In genomic region chr15:90660996-90661325, GRCh38 we compare ENCODE assay signal across 8 cellular contexts. TPM values are rescaled to one million over a fixed set of nuclear protein-coding genes. Genes with fewer than 3 reads are reported as not detected.
DNase-seq lines count a peak whose midpoint lies in the region; ATAC-seq and TF ChIP-seq lines count a peak whose summit lies in the region.
"Not testable (repeated sequence)": the region's sequence is repeated elsewhere in the genome, so short reads cannot be mapped to it uniquely, and the experiment has no call there.

No MANE protein-coding gene starts in this region.

- WGBS in esophagus muscularis mucosa, result 53% methylated on average over 4 of the region's 4 CpGs

- not testable (repeated sequence) for H3K36me3 ChIP-seq in ACC112 (ENCODE audit: insufficient read depth, low read length); esophagus muscularis mucosa; mucosa of rectum (ENCODE audit: control insufficient read depth in 2 of 2, insufficient read depth in 2 of 2, low read length in 2 of 2)

- H3K27ac ChIP-seq in ACC112 (ENCODE audit: low read depth, low read length) (peak overlapping the region; percentile 55; the same call in 1 of the 2 replicates), esophagus muscularis mucosa (replicated peaks in 1 of 4) (peak overlapping the region; percentile 54 to 79 (median 70)), mucosa of rectum (ENCODE audit: low read depth in 2 of 2, low read length in 2 of 2) (peak overlapping the region; percentile 38 to 42)

- peaks cover 66% of the 10 kb centered on the region for H3K4me1 Mint-ChIP-seq in T-helper 17 cell
- peaks cover 77% of the 10 kb centered on the region for H3K4me1 Mint-ChIP-seq in activated naive CD8-positive, alpha-beta T cell treated with anti-CD3 and anti-CD28 coated beads, Interleukin-2, amount 50 U/mL, for 24 hours
- H3K4me1 Mint-ChIP-seq in stimulated activated effector memory CD8-positive, alpha-beta T cell treated with anti-CD3 and anti-CD28 coated beads, Interleukin-12 subunit alpha, Interleukin-12 subunit beta, amount 100 ng/mL, for 72 hours, result peaks cover 69% of the 10 kb centered on the region

- not testable (repeated sequence) for H3K9me3 Mint-ChIP-seq in activated naive CD8-positive, alpha-beta T cell treated with anti-CD3 and anti-CD28 coated beads, Interleukin-2, amount 50 U/mL, for 24 hours; stimulated activated effector memory CD8-positive, alpha-beta T cell treated with anti-CD3 and anti-CD28 coated beads, Interleukin-12 subunit alpha, Interleukin-12 subunit beta, amount 100 ng/mL, for 72 hours

- not testable (repeated sequence) for H3K79me2 ChIP-seq in ACC112 (ENCODE audit: control insufficient read depth, insufficient read depth, low read length, unreplicated experiment)

- H3K27ac Mint-ChIP-seq in T-helper 17 cell, result peak overlapping the region; percentile 90
- peak overlapping the region; percentile 81 for H3K27ac Mint-ChIP-seq in activated naive CD8-positive, alpha-beta T cell treated with anti-CD3 and anti-CD28 coated beads, Interleukin-2, amount 50 U/mL, for 24 hours
- peak overlapping the region; percentile 72 for H3K27ac Mint-ChIP-seq in stimulated activated effector memory CD8-positive, alpha-beta T cell treated with anti-CD3 and anti-CD28 coated beads, Interleukin-12 subunit alpha, Interleukin-12 subunit beta, amount 100 ng/mL, for 72 hours

- H3K27me3 ChIP-seq in ACC112 (ENCODE audit: insufficient read depth, low read length); esophagus muscularis mucosa; mucosa of rectum (ENCODE audit: control insufficient read depth in 2 of 2, insufficient read depth in 2 of 2, low read length in 2 of 2): not testable (repeated sequence)

- H2AFZ ChIP-seq in ACC112 (ENCODE audit: low read length, unreplicated experiment), result peak overlapping the region; percentile 6

- peak overlapping the region; percentile 88 for H3K4me3 Mint-ChIP-seq in T-helper 17 cell
- peak overlapping the region; percentile 71 for H3K4me3 Mint-ChIP-seq in activated naive CD8-positive, alpha-beta T cell treated with anti-CD3 and anti-CD28 coated beads, Interleukin-2, amount 50 U/mL, for 24 hours
- H3K4me3 Mint-ChIP-seq in stimulated activated effector memory CD8-positive, alpha-beta T cell treated with anti-CD3 and anti-CD28 coated beads, Interleukin-12 subunit alpha, Interleukin-12 subunit beta, amount 100 ng/mL, for 72 hours, result peak overlapping the region; percentile 73

- not testable (repeated sequence) for TF ChIP-seq POLR2A in esophagus muscularis mucosa (IDR thresholded peaks at IDR 0.05; ENCODE audit: low read depth)

- peaks cover 20% of the 10 kb centered on the region for H3K4me1 ChIP-seq in ACC112 (ENCODE audit: control insufficient read depth, insufficient read depth, low read length, unreplicated experiment)
- peaks cover 13 to 32% (median 25%) of the 10 kb centered on the region in 4 donors for H3K4me1 ChIP-seq in esophagus muscularis mucosa
- H3K4me1 ChIP-seq in mucosa of rectum (ENCODE audit: control insufficient read depth in 2 of 2, insufficient read depth in 2 of 2, low read length in 2 of 2), result peaks cover 12 to 15% of the 10 kb centered on the region in 2 donors

- TF ChIP-seq EP300 in esophagus muscularis mucosa (IDR thresholded peaks at IDR 0.05), result not testable (repeated sequence)

- H3K9ac ChIP-seq in mucosa of rectum (ENCODE audit: low read depth in 1 of 2, low read length in 2 of 2), result not testable (repeated sequence)

- ATAC-seq in GM19397 (IDR thresholded peaks at IDR 0.05; ENCODE audit: unreplicated experiment), result peak; percentile 1
- ATAC-seq in T-helper 17 cell; activated naive CD8-positive, alpha-beta T cell treated with anti-CD3 and anti-CD28 coated beads, Interleukin-2, amount 50 U/mL, for 24 hours: not testable (repeated sequence)
- ATAC-seq in stimulated activated effector memory CD8-positive, alpha-beta T cell treated with anti-CD3 and anti-CD28 coated beads, Interleukin-12 subunit alpha, Interleukin-12 subunit beta, amount 100 ng/mL, for 72 hours, result peak; percentile 2

- intact Hi-C loops in esophagus muscularis mucosa (cut with DNase I), result not testable (repeated sequence)

- H3K27me3 Mint-ChIP-seq in T-helper 17 cell, result peaks cover 29% of the 10 kb centered on the region
- peaks cover 35% of the 10 kb centered on the region for H3K27me3 Mint-ChIP-seq in activated naive CD8-positive, alpha-beta T cell treated with anti-CD3 and anti-CD28 coated beads, Interleukin-2, amount 50 U/mL, for 24 hours

- not testable (repeated sequence) for TF ChIP-seq CTCF in esophagus muscularis mucosa (IDR thresholded peaks at IDR 0.05)

- H3K4me3 ChIP-seq in ACC112 (ENCODE audit: low read depth, low read length) (peak overlapping the region; percentile 49; the same call in 1 of the 2 replicates), esophagus muscularis mucosa (peak overlapping the region in 2 of 4 donors; percentile 22 to 34), mucosa of rectum (ENCODE audit: low read length in 2 of 2) (peak overlapping the region in 1 of 2 donors; percentile 17)

- H3K9me3 ChIP-seq in T-helper 17 cell (ENCODE audit: control insufficient read depth, low read length, poor library complexity, severe bottlenecking); esophagus muscularis mucosa; mucosa of rectum (ENCODE audit: control insufficient read depth in 2 of 2, low read length in 2 of 2): not testable (repeated sequence)

- not testable (repeated sequence) for H3K36me3 Mint-ChIP-seq in T-helper 17 cell (ENCODE audit: low read depth); activated naive CD8-positive, alpha-beta T cell treated with anti-CD3 and anti-CD28 coated beads, Interleukin-2, amount 50 U/mL, for 24 hours (ENCODE audit: low read depth); stimulated activated effector memory CD8-positive, alpha-beta T cell treated with anti-CD3 and anti-CD28 coated beads, Interleukin-12 subunit alpha, Interleukin-12 subunit beta, amount 100 ng/mL, for 72 hours

- DNase-seq in MV-4-11 (lab: John Stamatoyannopoulos, UW), result peak; percentile 84
- DNase-seq in T-helper 17 cell; activated naive CD8-positive, alpha-beta T cell treated with anti-CD3 and anti-CD28 coated beads, Interleukin-2, amount 50 U/mL, for 24 hours; esophagus muscularis mucosa (ENCODE audit: extremely low spot score); stimulated activated effector memory CD8-positive, alpha-beta T cell treated with anti-CD3 and anti-CD28 coated beads, Interleukin-12 subunit alpha, Interleukin-12 subunit beta, amount 100 ng/mL, for 72 hours (ENCODE audit: low spot score in 2 of 2): not testable (repeated sequence)

RNA-seq across cellular contexts. Expression of gene BLM, which starts 56.2 kb away (rescaled TPM):
- 1 to 10 TPM; 7.8 to 8.8 TPM for total RNA-seq in T-helper 17 cell
- 1 to 10 TPM in 1 of 4 donors, under 1 TPM in 3; under 0.01 to 1.5 (median 0.73) TPM for total RNA-seq in esophagus muscularis mucosa
